In genomic region chr1:117370509-117370908, GRCh38 we compare ENCODE assay signal across 9 cellular contexts.
A peak's percentile ranks its signal among the peaks of the same experiment; 100 is the strongest.
DNase-seq lines count a peak whose midpoint lies in the region; ATAC-seq and TF ChIP-seq lines count a peak whose summit lies in the region.
"Had no signal": no experiment of that assay in that cellular context is flagged by ENCODE, and none has a peak within 500 bp of the region (broad histone marks: within the 10 kb centered on the region; RNA-seq: fewer than 3 reads in every experiment).

No MANE protein-coding gene starts in this region.

- H3K27me3 ChIP-seq in HUES48 (ENCODE audit: control insufficient read depth, insufficient read depth, low read length) (peaks cover 13% of the 10 kb centered on the region), brain microvascular endothelial cell (replicated peaks) (no peaks in the 10 kb centered on the region), mucosa of stomach (ENCODE audit: control insufficient read depth, insufficient read depth, low read length) (no peaks in the 10 kb centered on the region)

- TF ChIP-seq CTCF in brain microvascular endothelial cell (IDR thresholded peaks at IDR 0.05; ENCODE audit: low read depth, low read length, missing control alignments) = no peak

- ATAC-seq in HG03432 (IDR thresholded peaks at IDR 0.05; ENCODE audit: unreplicated experiment) = no peak

- DNase-seq in ACHN (peak; percentile 10), brain microvascular endothelial cell (no peak), NCI-H2171 (lab: John Stamatoyannopoulos, UW) (no peak), NCI-H1048 (lab: John Stamatoyannopoulos, UW) (no peak)
- no peak for DNase-seq in activated CD8-positive, alpha-beta memory T cell treated with anti-CD3 and anti-CD28 coated beads, Interleukin-2, amount 50 U/mL, for 48 hours
- DNase-seq: foreskin melanocyte had no signal

- H3K27ac ChIP-seq in HUES48 (ENCODE audit: low read depth, low read length) = no peak overlapping the region
- H3K27ac ChIP-seq in brain microvascular endothelial cell = no peak overlapping the region

- H3K9ac ChIP-seq in HUES48 (ENCODE audit: low read depth, low read length) (no peak overlapping the region), mucosa of stomach (ENCODE audit: low read length) (peak overlapping the region; percentile 6)

- H3K4me1 ChIP-seq in HUES48 (ENCODE audit: control insufficient read depth, insufficient read depth, low read length) (peaks cover 34% of the 10 kb centered on the region), mucosa of stomach (ENCODE audit: control insufficient read depth, insufficient read depth, low read length) (peaks cover 7% of the 10 kb centered on the region)

- peak overlapping the region; percentile 85 for H3K4me3 ChIP-seq in HUES48 (ENCODE audit: low read depth, low read length)
- H3K4me3 ChIP-seq in brain microvascular endothelial cell (ENCODE audit: low read depth, low read length) = peak overlapping the region; percentile 24
- H3K4me3 ChIP-seq in mucosa of stomach (ENCODE audit: low read length) = no peak overlapping the region

- no peaks in the 10 kb centered on the region for H3K36me3 ChIP-seq in HUES48 (ENCODE audit: control insufficient read depth, insufficient read depth, low read length)
- no peaks in the 10 kb centered on the region for H3K36me3 ChIP-seq in brain microvascular endothelial cell (replicated peaks)
- H3K36me3 ChIP-seq in mucosa of stomach (ENCODE audit: control insufficient read depth, insufficient read depth, low read length) = no peaks in the 10 kb centered on the region

- in situ Hi-C loops in ACHN (cut with HindIII; ENCODE audit: low pct_ligation_motif_present, low pct_unique_long_range_greater_than_20kb, low sequenced_read_pairs) = no loop called here
- in situ Hi-C loops in brain microvascular endothelial cell (cut with HindIII; ENCODE audit: low pct_ligation_motif_present, low sequenced_read_pairs) = no loop called here

- H3K9me3 ChIP-seq in HUES48 (ENCODE audit: control insufficient read depth, insufficient read depth, low read length) (no peaks in the 10 kb centered on the region), mucosa of stomach (ENCODE audit: control insufficient read depth, low read length) (no peaks in the 10 kb centered on the region)
